Comparison of ENCODE assay signal across 10 cellular contexts in genomic region chr6:165986647-165987482, GRCh38.
DNase-seq lines count a peak whose midpoint lies in the region; ATAC-seq and TF ChIP-seq lines count a peak whose summit lies in the region.
"Had no signal": no experiment of that assay in that cellular context is flagged by ENCODE, and none has a peak within 500 bp of the region (broad histone marks: within the 10 kb centered on the region; RNA-seq: fewer than 3 reads in every experiment).

No MANE protein-coding gene starts in this region.

- H4K20me1 ChIP-seq in MM.1S (ENCODE audit: insufficient read depth, low read length), result no peaks in the 10 kb centered on the region

- TF ChIP-seq CTCF in AG04449 (IDR thresholded peaks at IDR 0.05; ENCODE audit: insufficient read depth, low read length, missing control alignments) (no peak), MM.1S (IDR thresholded peaks at IDR 0.05; ENCODE audit: low read length) (no peak), nephron progenitor cell (IDR thresholded peaks at IDR 0.05) (no peak)

- no peaks in the 10 kb centered on the region for H3K79me2 ChIP-seq in MM.1S (ENCODE audit: low read length)

- WGBS in esophagus, 2 donors, result 0 to 2% methylated on average over 22 to 31 of the region's 31 CpGs

- H3K4me3 Mint-ChIP-seq in nephron progenitor cell, result peak overlapping the region; percentile 81
- H3K4me3 Mint-ChIP-seq: CD4-positive, alpha-beta T cell had no signal

- H3K27me3 ChIP-seq in MM.1S (replicated peaks; ENCODE audit: insufficient read depth, low read length) (no peaks in the 10 kb centered on the region), esophagus (ENCODE audit: control insufficient read depth in 1 of 2, insufficient read depth in 2 of 2, low read length in 2 of 2) (peaks cover 0 to 5% of the 10 kb centered on the region in 2 donors)

- H3K4me1 ChIP-seq in MM.1S (ENCODE audit: low read length) (no peaks in the 10 kb centered on the region), esophagus (ENCODE audit: control insufficient read depth in 2 of 2, insufficient read depth in 2 of 2, low read length in 1 of 2) (no peaks in the 10 kb centered on the region)

- no peaks in the 10 kb centered on the region for H3F3A ChIP-seq in MM.1S (ENCODE audit: insufficient read depth, low read length)

- no peaks in the 10 kb centered on the region for H3K36me3 Mint-ChIP-seq in nephron progenitor cell (ENCODE audit: low read depth)

- CTCF ChIA-PET in AG04449 (lab: Yijun Ruan, JAX), result interaction anchor here (1.4 kb wide), 1 partner anchor 46 kb away, joined by 3 read pairs; no protein-coding TSS in a partner anchor

- H3K27ac ChIP-seq in MM.1S (ENCODE audit: low read length) (no peak overlapping the region), esophagus (ENCODE audit: low read depth in 2 of 2, low read length in 1 of 2) (no peak overlapping the region)

- no peak overlapping the region for H2AFZ ChIP-seq in MM.1S (ENCODE audit: low read length)

- no peaks in the 10 kb centered on the region for H3K36me3 ChIP-seq in MM.1S (replicated peaks; ENCODE audit: insufficient read depth, low read length)
- no peaks in the 10 kb centered on the region for H3K36me3 ChIP-seq in esophagus (ENCODE audit: control insufficient read depth in 2 of 2, insufficient read depth in 2 of 2, low read length in 1 of 2)

- no peak overlapping the region for H3K27ac Mint-ChIP-seq in nephron progenitor cell
- H3K27ac Mint-ChIP-seq: CD4-positive, alpha-beta T cell had no signal

- H3K4me3 ChIP-seq in AG04449 (ENCODE audit: low read depth, low read length) (peak overlapping the region; percentile 66), MM.1S (ENCODE audit: low read length) (peak overlapping the region; percentile 37; the same call in 1 of the 2 replicates), esophagus (ENCODE audit: low read depth in 1 of 2, low read length in 2 of 2) (peak overlapping the region; percentile 15 to 35)

- H3K9me3 ChIP-seq in MM.1S (replicated peaks; ENCODE audit: insufficient read depth, low read length), result no peaks in the 10 kb centered on the region
- H3K9me3 ChIP-seq in esophagus (ENCODE audit: control insufficient read depth in 2 of 2, insufficient read depth in 1 of 2, low read depth in 1 of 2, low read length in 1 of 2), result peaks cover 0 to 2% of the 10 kb centered on the region in 2 donors

- peak overlapping the region; percentile 45; the same call in 1 of the 2 replicates for H3K4me2 ChIP-seq in MM.1S (ENCODE audit: low read depth, low read length)

- H3K27me3 Mint-ChIP-seq in nephron progenitor cell (ENCODE audit: low read depth, poor library complexity), result peaks cover 100% of the 10 kb centered on the region

- POLR2A ChIA-PET in AG04449 (lab: Yijun Ruan, JAX), result interaction anchor here (1.0 kb wide), 1 partner anchor 19 kb away, joined by 4 read pairs; no protein-coding TSS in a partner anchor

- H3K9me3 Mint-ChIP-seq in nephron progenitor cell, result peaks cover 16% of the 10 kb centered on the region
- H3K9me3 Mint-ChIP-seq: CD4-positive, alpha-beta T cell had no signal

- no peak for ATAC-seq in HG03196 (IDR thresholded peaks at IDR 0.05; ENCODE audit: unreplicated experiment)

- peaks cover 27% of the 10 kb centered on the region for H3K4me1 Mint-ChIP-seq in nephron progenitor cell

- H3K9me2 ChIP-seq in MM.1S (replicated peaks; ENCODE audit: insufficient read depth, low read length), result no peaks in the 10 kb centered on the region

- DNase-seq in AG04449 (ENCODE audit: low read depth, low spot score) (no peak), MM.1S (no peak), nephron progenitor cell (peak; percentile 50), NCI-H1417 (lab: John Stamatoyannopoulos, UW) (no peak), SK-N-DZ (ENCODE audit: low spot score) (no peak)
- DNase-seq in activated naive CD4-positive, alpha-beta T cell treated with Interleukin-2 at 50 U/mL for 16 hours, result no peak
- DNase-seq: activated T-cell treated with anti-CD3 and anti-CD28 coated beads for 4 hours; CD4-positive, alpha-beta T cell had no signal

- H3K9ac ChIP-seq in MM.1S (ENCODE audit: low read length), result no peak overlapping the region
